18 cellular contexts compared by ENCODE assay signal in genomic region chr12:98162906-98163678, GRCh38.
DNase-seq lines count a peak whose midpoint lies in the region; ATAC-seq, FAIRE-seq and TF ChIP-seq lines count a peak whose summit lies in the region.
"Had no signal": no experiment of that assay in that cellular context is flagged by ENCODE, and none has a peak within 500 bp of the region (broad histone marks: within the 10 kb centered on the region; RNA-seq: fewer than 3 reads in every experiment).

No MANE protein-coding gene starts in this region.

- peaks cover 0 to 11% (median 4%) of the 10 kb centered on the region in 9 donors for H3K4me1 ChIP-seq in heart right ventricle
- no peaks in the 10 kb centered on the region for H3K4me1 ChIP-seq in mesendoderm (ENCODE audit: control insufficient read depth, low read depth, low read length)
- H3K4me1 ChIP-seq: A549, BE2C, HAP-1 had no signal

- no peaks in the 10 kb centered on the region for H3K79me2 ChIP-seq in mesendoderm (ENCODE audit: control insufficient read depth, insufficient read depth, low read length)

- H3K9ac ChIP-seq in mesendoderm (ENCODE audit: low read length), result no peak overlapping the region

- no peak overlapping the region for H3K23ac ChIP-seq in mesendoderm (ENCODE audit: low read length)

- H3K4ac ChIP-seq in mesendoderm (ENCODE audit: low read depth, low read length), result no peak overlapping the region

- H3K27ac Mint-ChIP-seq in T-helper 17 cell (no peak overlapping the region), progenitor cell of endocrine pancreas (no peak overlapping the region)
- H3K27ac Mint-ChIP-seq: CD8-positive, alpha-beta T cell had no signal

- H3K36me3 ChIP-seq in heart right ventricle (no peaks in the 10 kb centered on the region), mesendoderm (ENCODE audit: control insufficient read depth, insufficient read depth, low read length) (no peaks in the 10 kb centered on the region)
- H3K36me3 ChIP-seq: BE2C, HAP-1 had no signal

- H2BK5ac ChIP-seq in mesendoderm (ENCODE audit: low read length), result no peak overlapping the region

- H3K36me3 Mint-ChIP-seq in T-helper 17 cell (ENCODE audit: low read depth) (no peaks in the 10 kb centered on the region), progenitor cell of endocrine pancreas (ENCODE audit: insufficient read depth) (no peaks in the 10 kb centered on the region)
- H3K36me3 Mint-ChIP-seq: CD8-positive, alpha-beta T cell had no signal

- no peak overlapping the region for H3K4me3 Mint-ChIP-seq in T-helper 17 cell
- no peak overlapping the region for H3K4me3 Mint-ChIP-seq in progenitor cell of endocrine pancreas (ENCODE audit: low read depth)
- H3K4me3 Mint-ChIP-seq: CD8-positive, alpha-beta T cell had no signal

- H3K56ac ChIP-seq in mesendoderm (ENCODE audit: low read length), result no peak overlapping the region

- H2BK15ac ChIP-seq in mesendoderm (replicated peaks; ENCODE audit: low read depth), result no peak overlapping the region

- no peak for TF ChIP-seq POLR2A in GM12892 (IDR thresholded peaks at IDR 0.05; ENCODE audit: low read depth, low read length)

- H3K4me2 ChIP-seq in mesendoderm (ENCODE audit: low read length), result no peak overlapping the region
- H3K4me2 ChIP-seq: A549 had no signal

- no peak overlapping the region for H3K18ac ChIP-seq in mesendoderm (ENCODE audit: low read length)

- no peak overlapping the region for H4K5ac ChIP-seq in mesendoderm (ENCODE audit: low read length)

- 53 to 54% methylated on average over 5 of the region's 5 CpGs for WGBS in heart right ventricle, 2 donors
- WGBS in mesendoderm (ENCODE audit: extremely low coverage, insufficient coverage, low lambda C conversion rate), result no CpG with 5 or more reads among the region's 5 CpGs

- no peak overlapping the region for H2BK120ac ChIP-seq in mesendoderm (ENCODE audit: low read depth, low read length)

- no peak for FAIRE-seq in GM12892 (lab: Jason Lieb, UNC)
- FAIRE-seq: A549, GM19239, H1, HepG2, HTR-8/SVneo had no signal

- H3K27me3 Mint-ChIP-seq in T-helper 17 cell (peaks cover 12% of the 10 kb centered on the region), progenitor cell of endocrine pancreas (no peaks in the 10 kb centered on the region)

- H4K8ac ChIP-seq in mesendoderm (ENCODE audit: low read depth, low read length), result no peak overlapping the region

- no peaks in the 10 kb centered on the region for H3K27me3 ChIP-seq in heart right ventricle
- H3K27me3 ChIP-seq in mesendoderm (ENCODE audit: insufficient read depth, low read length, poor library complexity), result no peaks in the 10 kb centered on the region
- H3K27me3 ChIP-seq: BE2C had no signal

- no peak for TF ChIP-seq CTCF in heart right ventricle (IDR thresholded peaks at IDR 0.05)
- TF ChIP-seq CTCF in progenitor cell of endocrine pancreas (IDR thresholded peaks at IDR 0.05; ENCODE audit: unreplicated experiment), result no peak

- H3K9me3 ChIP-seq in heart right ventricle (no peaks in the 10 kb centered on the region), T-helper 17 cell (ENCODE audit: control insufficient read depth, low read length, poor library complexity, severe bottlenecking) (no peaks in the 10 kb centered on the region)
- H3K9me3 ChIP-seq: A549, BE2C, HAP-1 had no signal

- H3K27ac ChIP-seq in heart right ventricle (peak overlapping the region in 5 of 10 donors; percentile 27 to 74 (median 67)), mesendoderm (ENCODE audit: low read depth, low read length) (peak overlapping the region; percentile 59)
- H3K27ac ChIP-seq: A549, C4-2B had no signal

- intact Hi-C loops in heart right ventricle (cut with DNase I), result loop anchor here in 1 of 10 donors (10.0 kb wide), 1 partner anchor 1018 kb away; no protein-coding TSS in a partner anchor

- peak; percentile 55 to 93 (median 87) for ATAC-seq in heart right ventricle
- no peak for ATAC-seq in T-helper 17 cell
- ATAC-seq in GM21360 (IDR thresholded peaks at IDR 0.05; ENCODE audit: unreplicated experiment), result no peak
- ATAC-seq: A549; CD8-positive, alpha-beta T cell; HepG2 had no signal

- DNase-seq in NCI-H524 (lab: John Stamatoyannopoulos, UW), result peak; percentile 44 to 89
- peak; percentile 90 for DNase-seq in NCI-H82 (lab: John Stamatoyannopoulos, UW)
- DNase-seq in heart right ventricle, result peak in 1 of 2 donors; percentile 4
- peak; percentile 54 for DNase-seq in mesendoderm
- no peak for DNase-seq in GM12892 (ENCODE audit: insufficient read length)
- DNase-seq in T-helper 17 cell, result no peak
- no peak for DNase-seq in progenitor cell of endocrine pancreas (ENCODE audit: low spot score, unreplicated experiment)
- DNase-seq: BE2C; CD8-positive, alpha-beta T cell; COR-L47 had no signal

- H3K4me1 Mint-ChIP-seq in T-helper 17 cell (peaks cover under 1% of the 10 kb centered on the region), progenitor cell of endocrine pancreas (ENCODE audit: low read depth) (peaks cover 10% of the 10 kb centered on the region)

- no peaks in the 10 kb centered on the region for H3K9me3 Mint-ChIP-seq in progenitor cell of endocrine pancreas (ENCODE audit: low read depth)
- H3K9me3 Mint-ChIP-seq: CD8-positive, alpha-beta T cell had no signal

- H3K4me3 ChIP-seq in heart right ventricle (no peak overlapping the region), mesendoderm (ENCODE audit: low read length) (no peak overlapping the region)
- H3K4me3 ChIP-seq: A549, HAP-1 had no signal

- H2AK5ac ChIP-seq in mesendoderm (ENCODE audit: low read length), result no peak overlapping the region

- no peaks in the 10 kb centered on the region for H3K79me1 ChIP-seq in mesendoderm (ENCODE audit: low read length)

Comparison
In these comparisons a context has a peak if more than half of its experiments do, and no peak if none do; other contexts are left out.
1. DNase-seq: peak in NCI-H524 (2 of 2), NCI-H82 (single experiment) and mesendoderm (single experiment); none in GM12892 (single experiment), T-helper 17 cell (0 of 3) and progenitor cell of endocrine pancreas (single experiment).
2. ATAC-seq: peak in heart right ventricle (8 of 8); none in T-helper 17 cell (single experiment) and GM21360 (single experiment).